In the genomic region with DNA sequence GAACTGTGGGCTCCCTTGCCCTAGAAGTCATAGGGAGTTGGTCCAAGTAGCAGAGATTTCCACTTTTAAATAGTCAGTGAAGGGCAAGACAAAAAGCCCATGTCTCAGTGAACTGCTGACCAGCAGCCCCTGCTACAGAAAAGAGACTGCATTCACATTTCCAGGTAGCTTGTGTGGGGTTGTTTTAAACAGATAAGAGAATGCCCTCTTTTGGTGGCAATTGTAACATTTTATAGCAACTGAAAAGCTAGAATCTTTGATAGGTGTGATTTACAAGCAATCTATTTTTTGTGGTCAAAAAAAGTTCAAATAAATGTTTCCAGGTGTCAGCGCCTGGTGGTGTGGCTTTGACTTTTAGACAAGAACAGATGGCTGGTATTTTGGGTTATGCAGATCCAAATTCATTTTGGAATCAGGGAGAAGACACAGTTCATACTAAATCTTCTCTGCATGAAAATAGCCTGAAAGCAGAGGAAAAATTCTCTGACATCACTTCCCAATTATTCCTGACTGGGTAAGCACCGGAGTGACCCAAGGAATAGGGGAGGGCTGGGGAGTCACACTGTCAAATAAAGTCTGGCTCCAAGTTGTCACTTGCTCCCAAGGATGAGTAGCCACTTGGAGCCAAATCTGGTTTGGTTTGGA, we compare ENCODE assay signal across 1 cellular context.
TF ChIP-seq lines count a peak whose summit lies in the region.

No MANE protein-coding gene starts in this region.

TF ChIP-seq in HepG2, 621 proteins besides CTCF, POLR2A, EP300 and RAD21:
- TF ChIP-seq, protein P1, sequence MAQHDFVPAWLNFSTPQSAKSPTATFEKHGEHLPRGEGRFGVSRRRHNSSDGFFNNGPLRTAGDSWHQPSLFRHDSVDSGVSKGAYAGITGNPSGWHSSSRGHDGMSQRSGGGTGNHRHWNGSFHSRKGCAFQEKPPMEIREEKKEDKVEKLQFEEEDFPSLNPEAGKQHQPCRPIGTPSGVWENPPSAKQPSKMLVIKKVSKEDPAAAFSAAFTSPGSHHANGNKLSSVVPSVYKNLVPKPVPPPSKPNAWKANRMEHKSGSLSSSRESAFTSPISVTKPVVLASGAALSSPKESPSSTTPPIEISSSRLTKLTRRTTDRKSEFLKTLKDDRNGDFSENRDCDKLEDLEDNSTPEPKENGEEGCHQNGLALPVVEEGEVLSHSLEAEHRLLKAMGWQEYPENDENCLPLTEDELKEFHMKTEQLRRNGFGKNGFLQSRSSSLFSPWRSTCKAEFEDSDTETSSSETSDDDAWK (CRISPR knock-in tag; IDR thresholded peaks at IDR 0.05) = no peak
- TF ChIP-seq ZNF552 (CRISPR knock-in tag; IDR thresholded peaks at IDR 0.05; ENCODE audit: borderline replicate concordance) (no peak), SCMH1 (CRISPR knock-in tag; IDR thresholded peaks at IDR 0.05; ENCODE audit: borderline replicate concordance) (no peak), REXO4 (CRISPR knock-in tag; IDR thresholded peaks at IDR 0.05; ENCODE audit: borderline replicate concordance) (no peak), ZNF230 (CRISPR knock-in tag; IDR thresholded peaks at IDR 0.05) (no peak), ZBTB20 (CRISPR knock-in tag; IDR thresholded peaks at IDR 0.05; ENCODE audit: borderline replicate concordance, low read depth) (no peak), TOE1 (CRISPR knock-in tag; IDR thresholded peaks at IDR 0.05) (no peak), SMARCE1 (IDR thresholded peaks at IDR 0.05; ENCODE audit: borderline replicate concordance) (no peak), ZNF331 (CRISPR knock-in tag; IDR thresholded peaks at IDR 0.05) (no peak), MTF1 (CRISPR knock-in tag; IDR thresholded peaks at IDR 0.05) (no peak), RFXAP (CRISPR knock-in tag; IDR thresholded peaks at IDR 0.05; ENCODE audit: borderline replicate concordance) (no peak), SNAI1 (CRISPR knock-in tag; IDR thresholded peaks at IDR 0.05; ENCODE audit: borderline replicate concordance) (no peak), MEIS2 (CRISPR knock-in tag; IDR thresholded peaks at IDR 0.05) (no peak), PLRG1 (conservative IDR thresholded peaks at IDR 0.05) (no peak), ZNF256 (CRISPR knock-in tag; conservative IDR thresholded peaks at IDR 0.05) (no peak)
- TF ChIP-seq, protein P2, sequence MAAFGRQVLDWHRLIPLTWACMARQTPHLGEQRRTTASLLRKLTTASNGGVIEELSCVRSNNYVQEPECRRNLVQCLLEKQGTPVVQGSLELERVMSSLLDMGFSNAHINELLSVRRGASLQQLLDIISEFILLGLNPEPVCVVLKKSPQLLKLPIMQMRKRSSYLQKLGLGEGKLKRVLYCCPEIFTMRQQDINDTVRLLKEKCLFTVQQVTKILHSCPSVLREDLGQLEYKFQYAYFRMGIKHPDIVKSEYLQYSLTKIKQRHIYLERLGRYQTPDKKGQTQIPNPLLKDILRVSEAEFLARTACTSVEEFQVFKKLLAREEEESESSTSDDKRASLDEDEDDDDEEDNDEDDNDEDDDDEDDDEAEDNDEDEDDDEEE (CRISPR knock-in tag; IDR thresholded peaks at IDR 0.05) = no peak
